ENCODE assay signal across 1 cellular context in genomic region chr9:124444166-124444565, GRCh38.
TF ChIP-seq lines count a peak whose summit lies in the region.

No MANE protein-coding gene starts in this region.

TF ChIP-seq in SK-N-SH, 30 proteins besides CTCF, POLR2A, EP300 and RAD21 (continued from another document):
- no peak for TF ChIP-seq IRF3 (IDR thresholded peaks at IDR 0.05; ENCODE audit: low read depth, low read length)
- no peak for TF ChIP-seq MEF2A (IDR thresholded peaks at IDR 0.05; ENCODE audit: borderline replicate concordance, low read depth)
- TF ChIP-seq REST (IDR thresholded peaks at IDR 0.05; ENCODE audit: low read depth, low read length): no peak
- TF ChIP-seq FOXJ3 (CRISPR knock-in tag; IDR thresholded peaks at IDR 0.05): no peak
- TF ChIP-seq ZBTB33 (IDR thresholded peaks at IDR 0.05; ENCODE audit: borderline replicate concordance, low read depth): no peak
- no peak for TF ChIP-seq CHD2 (IDR thresholded peaks at IDR 0.05; ENCODE audit: low read length, partially characterized antibody)
- TF ChIP-seq JUND (IDR thresholded peaks at IDR 0.05): no peak
- no peak for TF ChIP-seq NFIC (IDR thresholded peaks at IDR 0.05; ENCODE audit: borderline replicate concordance)
- TF ChIP-seq YY1 (IDR thresholded peaks at IDR 0.05; ENCODE audit: low read depth): no peak
